Comparison of ENCODE assay signal across 1 cellular context in the genomic region with DNA sequence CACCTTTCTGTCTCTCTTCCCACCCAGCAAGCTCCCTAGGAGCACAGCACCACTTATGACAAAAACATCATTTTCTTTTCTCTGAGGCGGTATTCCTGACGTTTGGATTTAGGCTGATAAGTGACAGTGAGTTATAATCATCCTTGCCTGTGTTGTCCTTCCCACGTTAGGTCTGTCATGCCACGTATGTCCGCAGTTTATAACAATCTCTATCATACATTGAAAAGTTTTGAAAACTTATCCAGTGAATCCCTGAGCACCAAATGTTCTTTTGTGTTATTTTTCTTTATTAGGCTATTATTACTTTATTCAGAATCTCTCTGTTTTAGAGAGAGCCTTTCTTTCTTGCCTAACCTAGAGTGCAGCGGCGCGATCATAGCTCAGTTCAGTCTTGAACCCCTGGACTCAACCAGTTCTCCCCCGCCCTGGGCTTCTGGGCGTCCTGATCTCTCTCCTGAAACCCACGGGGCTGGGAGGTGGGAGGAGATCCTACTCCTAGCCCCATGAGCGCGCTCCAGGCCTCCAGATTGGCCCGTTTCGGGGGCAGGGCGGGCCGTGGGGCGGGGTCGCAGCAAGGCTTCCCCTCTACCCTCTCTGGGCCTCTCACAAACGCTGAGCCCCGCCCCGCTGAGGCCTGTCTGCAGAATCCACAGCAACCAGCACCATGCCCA.
TF ChIP-seq lines count a peak whose summit lies in the region.

Gene GSTM2, plus strand, starts transcription at position 606 of the 671 bp plus-strand sequence. Its CDS starts 59 bp downstream, at position 665.

TF ChIP-seq in HepG2, 621 proteins besides CTCF, POLR2A, EP300 and RAD21 (continued from another document and continues in another):
- TF ChIP-seq ZNF574 (CRISPR knock-in tag; IDR thresholded peaks at IDR 0.05) = 0 out of 2 replicates have a peak, but pooled peaks have one; percentile 23
- no peak for TF ChIP-seq ZC3H13 (CRISPR knock-in tag; IDR thresholded peaks at IDR 0.05)
- no peak for TF ChIP-seq ZFYVE20 (CRISPR knock-in tag; IDR thresholded peaks at IDR 0.05; ENCODE audit: borderline replicate concordance, low read depth)
- TF ChIP-seq ZFY (CRISPR knock-in tag; IDR thresholded peaks at IDR 0.05) = peak; percentile 62; the same call in 1 of the 2 replicates
- peak; percentile 57; the same call in 1 of the 2 replicates for TF ChIP-seq SP4 (CRISPR knock-in tag; IDR thresholded peaks at IDR 0.05)
- peak; percentile 52; the same call in 1 of the 2 replicates for TF ChIP-seq PHF21A (CRISPR knock-in tag; IDR thresholded peaks at IDR 0.05)
- TF ChIP-seq TEAD3 (CRISPR knock-in tag; optimal IDR thresholded peaks at IDR 0.05; ENCODE audit: borderline replicate concordance) = peak; percentile 23
- TF ChIP-seq ZNF24 (IDR thresholded peaks at IDR 0.05) = 0 out of 2 replicates have a peak, but pooled peaks have one; percentile 38
- 0 out of 2 replicates have a peak, but pooled peaks have one; percentile 12 for TF ChIP-seq IRF2 (CRISPR knock-in tag; IDR thresholded peaks at IDR 0.05)
- TF ChIP-seq ZNF207 (IDR thresholded peaks at IDR 0.05; ENCODE audit: borderline replicate concordance) = no peak
- peak; percentile 57; the same call in 1 of the 2 replicates for TF ChIP-seq SP2 (CRISPR knock-in tag; IDR thresholded peaks at IDR 0.05)
- TF ChIP-seq, protein P1, sequence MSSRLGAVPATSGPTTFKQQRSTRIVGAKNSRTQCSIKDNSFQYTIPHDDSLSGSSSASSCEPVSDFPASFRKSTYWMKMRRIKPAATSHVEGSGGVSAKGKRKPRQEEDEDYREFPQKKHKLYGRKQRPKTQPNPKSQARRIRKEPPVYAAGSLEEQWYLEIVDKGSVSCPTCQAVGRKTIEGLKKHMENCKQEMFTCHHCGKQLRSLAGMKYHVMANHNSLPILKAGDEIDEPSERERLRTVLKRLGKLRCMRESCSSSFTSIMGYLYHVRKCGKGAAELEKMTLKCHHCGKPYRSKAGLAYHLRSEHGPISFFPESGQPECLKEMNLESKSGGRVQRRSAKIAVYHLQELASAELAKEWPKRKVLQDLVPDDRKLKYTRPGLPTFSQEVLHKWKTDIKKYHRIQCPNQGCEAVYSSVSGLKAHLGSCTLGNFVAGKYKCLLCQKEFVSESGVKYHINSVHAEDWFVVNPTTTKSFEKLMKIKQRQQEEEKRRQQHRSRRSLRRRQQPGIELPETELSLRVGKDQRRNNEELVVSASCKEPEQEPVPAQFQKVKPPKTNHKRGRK (CRISPR knock-in tag; IDR thresholded peaks at IDR 0.05) = peak; percentile 59; the same call in 1 of the 2 replicates
- TF ChIP-seq PATZ1 (CRISPR knock-in tag; IDR thresholded peaks at IDR 0.05) = peak; percentile 35; the same call in 1 of the 2 replicates
- no peak for TF ChIP-seq FOXK2 (IDR thresholded peaks at IDR 0.05)
- TF ChIP-seq, protein P2, sequence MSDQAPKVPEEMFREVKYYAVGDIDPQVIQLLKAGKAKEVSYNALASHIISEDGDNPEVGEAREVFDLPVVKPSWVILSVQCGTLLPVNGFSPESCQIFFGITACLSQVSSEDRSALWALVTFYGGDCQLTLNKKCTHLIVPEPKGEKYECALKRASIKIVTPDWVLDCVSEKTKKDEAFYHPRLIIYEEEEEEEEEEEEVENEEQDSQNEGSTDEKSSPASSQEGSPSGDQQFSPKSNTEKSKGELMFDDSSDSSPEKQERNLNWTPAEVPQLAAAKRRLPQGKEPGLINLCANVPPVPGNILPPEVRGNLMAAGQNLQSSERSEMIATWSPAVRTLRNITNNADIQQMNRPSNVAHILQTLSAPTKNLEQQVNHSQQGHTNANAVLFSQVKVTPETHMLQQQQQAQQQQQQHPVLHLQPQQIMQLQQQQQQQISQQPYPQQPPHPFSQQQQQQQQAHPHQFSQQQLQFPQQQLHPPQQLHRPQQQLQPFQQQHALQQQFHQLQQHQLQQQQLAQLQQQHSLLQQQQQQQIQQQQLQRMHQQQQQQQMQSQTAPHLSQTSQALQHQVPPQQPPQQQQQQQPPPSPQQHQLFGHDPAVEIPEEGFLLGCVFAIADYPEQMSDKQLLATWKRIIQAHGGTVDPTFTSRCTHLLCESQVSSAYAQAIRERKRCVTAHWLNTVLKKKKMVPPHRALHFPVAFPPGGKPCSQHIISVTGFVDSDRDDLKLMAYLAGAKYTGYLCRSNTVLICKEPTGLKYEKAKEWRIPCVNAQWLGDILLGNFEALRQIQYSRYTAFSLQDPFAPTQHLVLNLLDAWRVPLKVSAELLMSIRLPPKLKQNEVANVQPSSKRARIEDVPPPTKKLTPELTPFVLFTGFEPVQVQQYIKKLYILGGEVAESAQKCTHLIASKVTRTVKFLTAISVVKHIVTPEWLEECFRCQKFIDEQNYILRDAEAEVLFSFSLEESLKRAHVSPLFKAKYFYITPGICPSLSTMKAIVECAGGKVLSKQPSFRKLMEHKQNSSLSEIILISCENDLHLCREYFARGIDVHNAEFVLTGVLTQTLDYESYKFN (CRISPR knock-in tag; conservative IDR thresholded peaks at IDR 0.05) = peak; percentile 13; the same call in 1 of the 2 replicates
- no peak for TF ChIP-seq ZNF607 (CRISPR knock-in tag; IDR thresholded peaks at IDR 0.05; ENCODE audit: borderline replicate concordance)
- TF ChIP-seq SAP130 (CRISPR knock-in tag; IDR thresholded peaks at IDR 0.05; ENCODE audit: low read depth) = peak; percentile 68
- no peak for TF ChIP-seq NFIC (IDR thresholded peaks at IDR 0.05; ENCODE audit: low read length)
- peak; percentile 56 for TF ChIP-seq XRCC5 (optimal IDR thresholded peaks at IDR 0.05; ENCODE audit: low read length)
- TF ChIP-seq ZNF160 (CRISPR knock-in tag; IDR thresholded peaks at IDR 0.05) = no peak
- no peak for TF ChIP-seq ATRX (CRISPR knock-in tag; IDR thresholded peaks at IDR 0.05; ENCODE audit: borderline replicate concordance)
- TF ChIP-seq, protein P3, sequence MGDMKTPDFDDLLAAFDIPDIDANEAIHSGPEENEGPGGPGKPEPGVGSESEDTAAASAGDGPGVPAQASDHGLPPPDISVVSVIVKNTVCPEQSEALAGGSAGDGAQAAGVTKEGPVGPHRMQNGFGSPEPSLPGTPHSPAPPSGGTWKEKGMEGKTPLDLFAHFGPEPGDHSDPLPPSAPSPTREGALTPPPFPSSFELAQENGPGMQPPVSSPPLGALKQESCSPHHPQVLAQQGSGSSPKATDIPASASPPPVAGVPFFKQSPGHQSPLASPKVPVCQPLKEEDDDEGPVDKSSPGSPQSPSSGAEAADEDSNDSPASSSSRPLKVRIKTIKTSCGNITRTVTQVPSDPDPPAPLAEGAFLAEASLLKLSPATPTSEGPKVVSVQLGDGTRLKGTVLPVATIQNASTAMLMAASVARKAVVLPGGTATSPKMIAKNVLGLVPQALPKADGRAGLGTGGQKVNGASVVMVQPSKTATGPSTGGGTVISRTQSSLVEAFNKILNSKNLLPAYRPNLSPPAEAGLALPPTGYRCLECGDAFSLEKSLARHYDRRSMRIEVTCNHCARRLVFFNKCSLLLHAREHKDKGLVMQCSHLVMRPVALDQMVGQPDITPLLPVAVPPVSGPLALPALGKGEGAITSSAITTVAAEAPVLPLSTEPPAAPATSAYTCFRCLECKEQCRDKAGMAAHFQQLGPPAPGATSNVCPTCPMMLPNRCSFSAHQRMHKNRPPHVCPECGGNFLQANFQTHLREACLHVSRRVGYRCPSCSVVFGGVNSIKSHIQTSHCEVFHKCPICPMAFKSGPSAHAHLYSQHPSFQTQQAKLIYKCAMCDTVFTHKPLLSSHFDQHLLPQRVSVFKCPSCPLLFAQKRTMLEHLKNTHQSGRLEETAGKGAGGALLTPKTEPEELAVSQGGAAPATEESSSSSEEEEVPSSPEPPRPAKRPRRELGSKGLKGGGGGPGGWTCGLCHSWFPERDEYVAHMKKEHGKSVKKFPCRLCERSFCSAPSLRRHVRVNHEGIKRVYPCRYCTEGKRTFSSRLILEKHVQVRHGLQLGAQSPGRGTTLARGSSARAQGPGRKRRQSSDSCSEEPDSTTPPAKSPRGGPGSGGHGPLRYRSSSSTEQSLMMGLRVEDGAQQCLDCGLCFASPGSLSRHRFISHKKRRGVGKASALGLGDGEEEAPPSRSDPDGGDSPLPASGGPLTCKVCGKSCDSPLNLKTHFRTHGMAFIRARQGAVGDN (CRISPR knock-in tag; IDR thresholded peaks at IDR 0.05) = peak; percentile 39; the same call in 1 of the 2 replicates
- 0 out of 2 replicates have a peak, but pooled peaks have one; percentile 24 for TF ChIP-seq UBTF (CRISPR knock-in tag; IDR thresholded peaks at IDR 0.05)
- no peak for TF ChIP-seq SP1 (IDR thresholded peaks at IDR 0.05)
- peak; percentile 52; the same call in 1 of the 2 replicates for TF ChIP-seq SP1 (CRISPR knock-in tag; IDR thresholded peaks at IDR 0.05)
- TF ChIP-seq ZFX (CRISPR knock-in tag; IDR thresholded peaks at IDR 0.05; ENCODE audit: low read depth) = peak; percentile 61; the same call in 1 of the 2 replicates
- TF ChIP-seq, protein P4, sequence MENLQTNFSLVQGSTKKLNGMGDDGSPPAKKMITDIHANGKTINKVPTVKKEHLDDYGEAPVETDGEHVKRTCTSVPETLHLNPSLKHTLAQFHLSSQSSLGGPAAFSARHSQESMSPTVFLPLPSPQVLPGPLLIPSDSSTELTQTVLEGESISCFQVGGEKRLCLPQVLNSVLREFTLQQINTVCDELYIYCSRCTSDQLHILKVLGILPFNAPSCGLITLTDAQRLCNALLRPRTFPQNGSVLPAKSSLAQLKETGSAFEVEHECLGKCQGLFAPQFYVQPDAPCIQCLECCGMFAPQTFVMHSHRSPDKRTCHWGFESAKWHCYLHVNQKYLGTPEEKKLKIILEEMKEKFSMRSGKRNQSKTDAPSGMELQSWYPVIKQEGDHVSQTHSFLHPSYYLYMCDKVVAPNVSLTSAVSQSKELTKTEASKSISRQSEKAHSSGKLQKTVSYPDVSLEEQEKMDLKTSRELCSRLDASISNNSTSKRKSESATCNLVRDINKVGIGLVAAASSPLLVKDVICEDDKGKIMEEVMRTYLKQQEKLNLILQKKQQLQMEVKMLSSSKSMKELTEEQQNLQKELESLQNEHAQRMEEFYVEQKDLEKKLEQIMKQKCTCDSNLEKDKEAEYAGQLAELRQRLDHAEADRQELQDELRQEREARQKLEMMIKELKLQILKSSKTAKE (CRISPR knock-in tag; IDR thresholded peaks at IDR 0.05; ENCODE audit: borderline replicate concordance) = no peak
- TF ChIP-seq HNRNPLL (IDR thresholded peaks at IDR 0.05; ENCODE audit: low read depth, low read length, poor library complexity, severe bottlenecking) = peak; percentile 27
- TF ChIP-seq HNF4A (CRISPR knock-in tag; IDR thresholded peaks at IDR 0.05) = peak; percentile 40
- TF ChIP-seq NFYC (CRISPR knock-in tag; IDR thresholded peaks at IDR 0.05) = peak; percentile 57
- TF ChIP-seq MEIS2 (CRISPR knock-in tag; IDR thresholded peaks at IDR 0.05) = 0 out of 2 replicates have a peak, but pooled peaks have one; percentile 13
- 0 out of 2 replicates have a peak, but pooled peaks have one; percentile 46 for TF ChIP-seq HOXA3 (CRISPR knock-in tag; IDR thresholded peaks at IDR 0.05)
- TF ChIP-seq, protein P5, sequence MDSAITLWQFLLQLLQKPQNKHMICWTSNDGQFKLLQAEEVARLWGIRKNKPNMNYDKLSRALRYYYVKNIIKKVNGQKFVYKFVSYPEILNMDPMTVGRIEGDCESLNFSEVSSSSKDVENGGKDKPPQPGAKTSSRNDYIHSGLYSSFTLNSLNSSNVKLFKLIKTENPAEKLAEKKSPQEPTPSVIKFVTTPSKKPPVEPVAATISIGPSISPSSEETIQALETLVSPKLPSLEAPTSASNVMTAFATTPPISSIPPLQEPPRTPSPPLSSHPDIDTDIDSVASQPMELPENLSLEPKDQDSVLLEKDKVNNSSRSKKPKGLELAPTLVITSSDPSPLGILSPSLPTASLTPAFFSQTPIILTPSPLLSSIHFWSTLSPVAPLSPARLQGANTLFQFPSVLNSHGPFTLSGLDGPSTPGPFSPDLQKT (CRISPR knock-in tag; IDR thresholded peaks at IDR 0.05; ENCODE audit: borderline replicate concordance) = no peak
- peak; percentile 64 for TF ChIP-seq NFYB (CRISPR knock-in tag; IDR thresholded peaks at IDR 0.05)
- TF ChIP-seq ZMYM4 (CRISPR knock-in tag; IDR thresholded peaks at IDR 0.05) = peak; percentile 59
